In the genomic region with DNA sequence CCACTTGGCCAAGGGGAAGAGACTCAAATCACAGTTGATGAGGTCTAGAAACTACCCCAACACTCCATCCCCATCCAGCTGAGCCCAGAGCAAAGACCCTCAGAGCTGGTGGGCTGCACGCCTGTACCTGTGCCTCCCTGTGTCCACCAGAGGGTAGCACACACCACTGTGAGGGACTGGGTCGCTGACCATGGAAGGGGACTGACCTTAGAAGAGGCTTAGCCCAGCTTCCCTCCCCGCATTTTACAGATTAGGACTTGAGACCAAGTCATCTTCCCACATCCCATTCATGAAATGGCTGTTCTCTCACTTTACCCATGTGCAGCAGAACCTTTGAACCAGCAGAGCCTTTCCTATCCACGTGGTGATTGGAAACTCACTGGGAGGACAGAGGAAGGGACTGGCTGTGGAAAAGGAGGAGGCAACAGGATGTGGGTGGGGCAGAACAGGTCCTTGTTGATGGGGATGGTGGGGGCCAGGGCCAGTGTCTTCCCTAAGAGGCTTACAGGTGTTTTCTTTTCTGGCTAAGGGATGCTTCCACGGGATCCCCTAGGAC, we compare ENCODE assay signal across 8 cellular contexts. TPM values are rescaled to one million over a fixed set of nuclear protein-coding genes. Genes with fewer than 3 reads are reported as not detected.
DNase-seq lines count a peak whose midpoint lies in the region; ATAC-seq, FAIRE-seq and TF ChIP-seq lines count a peak whose summit lies in the region.
"Had no signal": no experiment of that assay in that cellular context is flagged by ENCODE, and none has a peak within 500 bp of the region (broad histone marks: within the 10 kb centered on the region; RNA-seq: fewer than 3 reads in every experiment).

No MANE protein-coding gene starts in this region.

- no peaks in the 10 kb centered on the region for H3K9me1 ChIP-seq in endothelial cell of umbilical vein (replicated peaks; ENCODE audit: control insufficient read depth, extremely low read depth, insufficient read depth, low read length)

- H3K27me3 Mint-ChIP-seq in immature natural killer cell (ENCODE audit: low read depth in 3 of 3), result peaks cover 3 to 9% (median 5%) of the 10 kb centered on the region in 3 donors

- TF ChIP-seq CTCF in NB4 (IDR thresholded peaks at IDR 0.05; ENCODE audit: low read depth, low read length), result peak; percentile 53
- peak; percentile 58 to 86 for TF ChIP-seq CTCF in endothelial cell of umbilical vein (IDR thresholded peaks at IDR 0.05; ENCODE audit: extremely low read depth in 1 of 2, insufficient read depth in 1 of 2, low read depth in 1 of 2, low read length in 2 of 2)

- peaks cover 30% of the 10 kb centered on the region in 2 donors for H3K4me1 Mint-ChIP-seq in immature natural killer cell

- POLR2A ChIA-PET in endothelial cell of umbilical vein (lab: Charles Lee), result no interaction called here

- H4K20me1 ChIP-seq in endothelial cell of umbilical vein (replicated peaks; ENCODE audit: control insufficient read depth, extremely low read depth, insufficient read depth, low read length), result no peaks in the 10 kb centered on the region

- H3K27me3 ChIP-seq in endothelial cell of umbilical vein (ENCODE audit: control insufficient read depth in 2 of 2, insufficient read depth in 2 of 2, low read length in 2 of 2), result peaks cover 27 to 39% of the 10 kb centered on the region in 2 experiments

- peak; percentile 87 for FAIRE-seq in endothelial cell of umbilical vein (lab: Jason Lieb, UNC)

- intact Hi-C loops in endothelial cell of umbilical vein (cut with micrococcal nuclease), result loop anchor here (1.0 kb wide), 2 partner anchors 96 to 245 kb away; no protein-coding TSS in a partner anchor

- no TSS peak for BruUV-seq in endothelial cell of umbilical vein (replicated peaks; lab: Mats Ljungman, UMichigan)

- TF ChIP-seq POLR2A in NB4 (IDR thresholded peaks at IDR 0.05; ENCODE audit: extremely low read depth, insufficient read length) (no peak), endothelial cell of umbilical vein (IDR thresholded peaks at IDR 0.05; ENCODE audit: low read depth, low read length) (no peak)

- H3K9me3 ChIP-seq in endothelial cell of umbilical vein (replicated peaks; ENCODE audit: control insufficient read depth, insufficient read depth, low read length), result no peaks in the 10 kb centered on the region

- no peak overlapping the region for H3K4me2 ChIP-seq in endothelial cell of umbilical vein (ENCODE audit: insufficient read depth, low read length)

- no peak overlapping the region for H3K27ac Mint-ChIP-seq in immature natural killer cell
- H3K27ac Mint-ChIP-seq: IgD-negative memory B cell had no signal

- dilution Hi-C loops in endothelial cell of umbilical vein (cut with MboI; ENCODE audit: extremely low pct_ligation_motif_present, low sequenced_read_pairs), result no loop called here

- H3K9ac ChIP-seq in endothelial cell of umbilical vein (replicated peaks; ENCODE audit: extremely low read depth, insufficient read depth, low read length), result no peak overlapping the region

- ATAC-seq in HG02798 (IDR thresholded peaks at IDR 0.05; ENCODE audit: poor library complexity, unreplicated experiment), result no peak

- H3K4me3 ChIP-seq in NB4 (ENCODE audit: low read depth, low read length) (no peak overlapping the region), endothelial cell of umbilical vein (replicated peaks in 1 of 3; ENCODE audit: insufficient read depth in 1 of 3, low read depth in 1 of 3, low read length in 3 of 3) (no peak overlapping the region)

- peaks cover 13% of the 10 kb centered on the region for H3K4me1 ChIP-seq in endothelial cell of umbilical vein (ENCODE audit: control insufficient read depth, extremely low read depth, insufficient read depth, low read length)

- CTCF ChIA-PET in endothelial cell of umbilical vein (lab: Charles Lee), result interaction anchor here (0.5 to 10.0 kb wide), 16 partner anchors 9 to 286 kb away, joined by 3 to 171 read pairs (median 4); partner anchors contain the start of gene CPXM1

- no peaks in the 10 kb centered on the region for H3K9me3 Mint-ChIP-seq in immature natural killer cell

- DNase-seq in GM03348 (ENCODE audit: low spot score) (peak; percentile 77), NB4 (ENCODE audit: low read depth) (peak; percentile 56), endothelial cell of umbilical vein (ENCODE audit: low read depth, low spot score) (peak; percentile 43), pons (ENCODE audit: low spot score) (peak; percentile 2), NCI-H1105 (lab: John Stamatoyannopoulos, UW) (no peak), immature natural killer cell (no peak)

- H2AFZ ChIP-seq in endothelial cell of umbilical vein (ENCODE audit: low read depth, low read length), result no peak overlapping the region

- H3K79me2 ChIP-seq in endothelial cell of umbilical vein (ENCODE audit: control insufficient read depth, insufficient read depth, low read length), result no peaks in the 10 kb centered on the region

- H3K36me3 ChIP-seq in endothelial cell of umbilical vein (ENCODE audit: control insufficient read depth in 2 of 2, extremely low read depth in 1 of 2, insufficient read depth in 2 of 2, low read length in 2 of 2), result no peaks in the 10 kb centered on the region

- H3K4me3 Mint-ChIP-seq in immature natural killer cell, result no peak overlapping the region
- H3K4me3 Mint-ChIP-seq: IgD-negative memory B cell had no signal

- no peak overlapping the region for H3K27ac ChIP-seq in endothelial cell of umbilical vein (ENCODE audit: insufficient read depth, low read depth, low read length)

- H3K36me3 Mint-ChIP-seq in immature natural killer cell, result peaks cover 0 to 3% (median 3%) of the 10 kb centered on the region in 3 donors

TF ChIP-seq in endothelial cell of umbilical vein, 7 proteins besides CTCF, POLR2A, EP300 and RAD21:
- TF ChIP-seq JUN (IDR thresholded peaks at IDR 0.05; ENCODE audit: borderline replicate concordance, insufficient read depth, insufficient read length, low read depth) (no peak), MAX (IDR thresholded peaks at IDR 0.05; ENCODE audit: insufficient read depth, insufficient read length) (no peak), EZH2 (IDR thresholded peaks at IDR 0.05; ENCODE audit: borderline replicate concordance, low read depth, low read length, severe bottlenecking) (no peak), POLR2AphosphoS5 (IDR thresholded peaks at IDR 0.05; ENCODE audit: insufficient read depth, low read depth, low read length) (no peak), GATA2 (IDR thresholded peaks at IDR 0.05; ENCODE audit: insufficient read depth, insufficient read length, low read depth, low read length) (no peak), FOS (IDR thresholded peaks at IDR 0.05; ENCODE audit: borderline replicate concordance, insufficient read depth, low read length) (no peak), MYC (IDR thresholded peaks at IDR 0.05; ENCODE audit: low read depth, low read length) (no peak)

RNA-seq across cellular contexts. Expression of gene CPXM1, which starts 44.3 kb away (rescaled TPM):
- 9.3 and 20.3 TPM in 2 replicates for total RNA-seq in endothelial cell of umbilical vein
- polyA plus RNA-seq in endothelial cell of umbilical vein (18.9 and 21.3 TPM in 2 replicates), immature natural killer cell (1 to 10 TPM in 1 of 3 donors, under 1 TPM in 1, not detected in 1; 0.74 to 1.2 TPM)
- polyA plus RNA-seq in endothelial cell of umbilical vein (2011; cell fraction: cytosol; rRNA removed), result 9.4 and 13.5 TPM in 2 replicates
- polyA plus RNA-seq in endothelial cell of umbilical vein (2011; cell fraction: nucleus; rRNA removed), result 28.8 and 35.4 TPM in 2 replicates
- polyA plus RNA-seq in endothelial cell of umbilical vein (2012), result 9.6 and 26.4 TPM in 2 replicates
- 7.7 and 9.8 TPM in 2 replicates for polyA minus RNA-seq in endothelial cell of umbilical vein
- polyA minus RNA-seq in endothelial cell of umbilical vein (2011; cell fraction: cytosol; rRNA and poly(A)+ RNA removed), result not detected
- 3.2 and 5.4 TPM in 2 replicates for polyA minus RNA-seq in endothelial cell of umbilical vein (2011; cell fraction: nucleus; rRNA and poly(A)+ RNA removed)

RNA-seq across cellular contexts. Expression of gene C20orf141, which starts 58.7 kb away (rescaled TPM):
- total RNA-seq in endothelial cell of umbilical vein, result not detected in 2 replicates
- polyA plus RNA-seq in endothelial cell of umbilical vein (not detected in 2 replicates), immature natural killer cell (not detected)
- not detected in 2 replicates for polyA plus RNA-seq in endothelial cell of umbilical vein (2011; cell fraction: cytosol; rRNA removed)
- polyA plus RNA-seq in endothelial cell of umbilical vein (2011; cell fraction: nucleus; rRNA removed), result not detected in 2 replicates
- polyA plus RNA-seq in endothelial cell of umbilical vein (2012), result not detected in 2 replicates
- polyA minus RNA-seq in endothelial cell of umbilical vein, result not detected in 2 replicates
- not detected for polyA minus RNA-seq in endothelial cell of umbilical vein (2011; cell fraction: cytosol; rRNA and poly(A)+ RNA removed)
- polyA minus RNA-seq in endothelial cell of umbilical vein (2011; cell fraction: nucleus; rRNA and poly(A)+ RNA removed), result not detected in 2 replicates
- polyA plus RNA-seq: IgD-negative memory B cell had no signal

Comparison
In these comparisons a context has a peak if more than half of its experiments do, and no peak if none do; other contexts are left out.
1. DNase-seq: peak in GM03348 (single experiment), NB4 (single experiment), endothelial cell of umbilical vein (single experiment) and pons (single experiment); none in NCI-H1105 (single experiment) and immature natural killer cell (0 of 3).
2. RNA of gene CPXM1, which starts 44.3 kb away (polyA plus RNA-seq): 9.4 to 35.4 TPM in endothelial cell of umbilical vein; 0.74 to 1.2 TPM in immature natural killer cell; every median in the first group is over 4 times any median in the second.